1 cellular context compared by ENCODE assay signal in genomic region chr3:57622362-57622761, GRCh38.
TF ChIP-seq lines count a peak whose summit lies in the region.

No MANE protein-coding gene starts in this region.

TF ChIP-seq in HepG2, 621 proteins besides CTCF, POLR2A, EP300 and RAD21 (continued from another document):
- TF ChIP-seq HNF1A (IDR thresholded peaks at IDR 0.05; ENCODE audit: low read depth) (peak; percentile 56), HNF1A (CRISPR knock-in tag; IDR thresholded peaks at IDR 0.05; ENCODE audit: borderline replicate concordance) (peak; percentile 45; the same call in 1 of the 2 replicates), TFAP4 (IDR thresholded peaks at IDR 0.05; ENCODE audit: borderline replicate concordance, low read depth) (0 out of 2 replicates have a peak, but pooled peaks have one; percentile 16), ZNF160 (CRISPR knock-in tag; IDR thresholded peaks at IDR 0.05) (no peak), ZNF572 (CRISPR knock-in tag; IDR thresholded peaks at IDR 0.05) (no peak), XBP1 (CRISPR knock-in tag; IDR thresholded peaks at IDR 0.05) (no peak), ZNF143 (CRISPR knock-in tag; IDR thresholded peaks at IDR 0.05) (no peak), TGIF2 (CRISPR knock-in tag; IDR thresholded peaks at IDR 0.05) (no peak), KLF9 (CRISPR knock-in tag; IDR thresholded peaks at IDR 0.05; ENCODE audit: low read depth) (no peak), MAFF (IDR thresholded peaks at IDR 0.05; ENCODE audit: low read depth, low read length) (0 out of 2 replicates have a peak, but pooled peaks have one; percentile 8), MAFK (conservative IDR thresholded peaks at IDR 0.05 in 1 of 2, IDR thresholded peaks at IDR 0.05 in 1 of 2; ENCODE audit: low read length in 2 of 2) (peak; percentile 49 to 52; a peak in 3 of 4 replicates), ATF7-NPFF (CRISPR knock-in tag; IDR thresholded peaks at IDR 0.05; ENCODE audit: low read depth) (no peak), NR2F1 (CRISPR knock-in tag; IDR thresholded peaks at IDR 0.05) (no peak), SP5 (CRISPR knock-in tag; IDR thresholded peaks at IDR 0.05; ENCODE audit: borderline replicate concordance, low read depth) (no peak)
